ENCODE assay signal across 27 cellular contexts in the genomic region with DNA sequence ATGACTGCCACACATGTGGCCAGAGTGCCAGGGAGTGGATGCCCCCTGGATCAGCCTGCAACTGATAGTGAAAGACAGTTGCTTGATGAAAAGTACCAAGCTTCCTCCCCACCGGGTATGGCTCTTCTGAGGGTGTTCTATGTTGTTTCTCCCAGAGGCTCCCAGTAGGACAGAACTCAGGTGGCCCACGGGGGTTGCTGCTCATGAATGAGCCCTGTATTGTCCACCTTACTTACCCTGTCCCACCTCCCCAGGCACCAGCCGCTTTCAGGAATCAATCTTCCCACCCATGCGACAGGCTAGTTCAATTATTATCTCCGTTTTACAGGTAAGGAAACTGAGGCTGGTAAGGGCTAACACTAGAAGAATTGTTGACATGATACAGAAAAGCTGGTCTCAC.
"Had no signal": no experiment of that assay in that cellular context is flagged by ENCODE, and none has a peak within 500 bp of the region (broad histone marks: within the 10 kb centered on the region; RNA-seq: fewer than 3 reads in every experiment).

No MANE protein-coding gene starts in this region.

- H3K27ac ChIP-seq: ascending aorta, breast epithelium, cardiac muscle cell, colonic mucosa, epithelial cell of prostate, esophagus squamous epithelium, heart right ventricle had no signal

- H3K27ac Mint-ChIP-seq: activated CD4-positive, alpha-beta T cell treated with anti-CD3 and anti-CD28 coated beads, Interleukin-2, amount 10 ng/mL, durations not matched to agents 7 days and 5 days; activated CD8-positive, alpha-beta T cell treated with anti-CD3 and anti-CD28 coated beads for 36 hours; activated naive CD4-positive, alpha-beta T cell treated with anti-CD3 and anti-CD28 coated beads, Interleukin-2, amount 10 ng/mL, durations not matched to agents 7 days and 5 days; activated naive CD4-positive, alpha-beta T cell treated with anti-CD3 and anti-CD28 coated beads, Interleukin-2, amount 50 U/mL, for 72 hours; activated naive CD8-positive, alpha-beta T cell treated with anti-CD3 and anti-CD28 coated beads, Interleukin-2, amount 10 ng/mL, durations not matched to agents 7 days and 5 days had no signal

- H3K36me3 ChIP-seq: ascending aorta, breast epithelium, cardiac muscle cell, colonic mucosa, esophagus squamous epithelium, gastroesophageal sphincter, heart right ventricle had no signal

- H3K4me3 ChIP-seq: ascending aorta, breast epithelium, cardiac muscle cell, colonic mucosa, esophagus squamous epithelium, heart right ventricle had no signal

- H3K9me3 Mint-ChIP-seq: activated CD4-positive, alpha-beta T cell treated with anti-CD3 and anti-CD28 coated beads, Interleukin-2, amount 10 ng/mL, durations not matched to agents 7 days and 5 days; activated CD8-positive, alpha-beta T cell treated with anti-CD3 and anti-CD28 coated beads for 36 hours; activated naive CD4-positive, alpha-beta T cell treated with anti-CD3 and anti-CD28 coated beads, Interleukin-2, amount 10 ng/mL, durations not matched to agents 7 days and 5 days; activated naive CD4-positive, alpha-beta T cell treated with anti-CD3 and anti-CD28 coated beads, Interleukin-2, amount 50 U/mL, for 72 hours; activated naive CD8-positive, alpha-beta T cell treated with anti-CD3 and anti-CD28 coated beads, Interleukin-2, amount 10 ng/mL, durations not matched to agents 7 days and 5 days; activated T-cell treated with anti-CD3 and anti-CD28 coated beads, Interleukin-2, amount 50 U/mL, for 72 hours; WTC11 had no signal

- H3K27me3 ChIP-seq: ascending aorta, breast epithelium, cardiac muscle cell, colonic mucosa, esophagus squamous epithelium, gastroesophageal sphincter, heart right ventricle had no signal

- ATAC-seq: activated CD8-positive, alpha-beta T cell treated with anti-CD3 and anti-CD28 coated beads for 36 hours; activated naive CD4-positive, alpha-beta T cell treated with anti-CD3 and anti-CD28 coated beads, Interleukin-2, amount 50 U/mL, for 72 hours; activated T-cell treated with anti-CD3 and anti-CD28 coated beads, Interleukin-2, amount 50 U/mL, for 72 hours; gastroesophageal sphincter; heart right ventricle; WTC11 had no signal

- H3K9me3 ChIP-seq: ascending aorta, breast epithelium, colonic mucosa, esophagus squamous epithelium, gastroesophageal sphincter, heart right ventricle had no signal

- H3K36me3 Mint-ChIP-seq: activated naive CD4-positive, alpha-beta T cell treated with anti-CD3 and anti-CD28 coated beads, Interleukin-2, amount 10 ng/mL, durations not matched to agents 7 days and 5 days; activated naive CD4-positive, alpha-beta T cell treated with anti-CD3 and anti-CD28 coated beads, Interleukin-2, amount 50 U/mL, for 72 hours; activated naive CD8-positive, alpha-beta T cell treated with anti-CD3 and anti-CD28 coated beads, Interleukin-2, amount 10 ng/mL, durations not matched to agents 7 days and 5 days; brain; WTC11 had no signal

- H3K27me3 Mint-ChIP-seq: activated CD8-positive, alpha-beta T cell treated with anti-CD3 and anti-CD28 coated beads for 36 hours had no signal

- H3K4me1 ChIP-seq: colonic mucosa had no signal

- H3K4me3 Mint-ChIP-seq: activated CD8-positive, alpha-beta T cell treated with anti-CD3 and anti-CD28 coated beads for 36 hours; activated naive CD8-positive, alpha-beta T cell treated with anti-CD3 and anti-CD28 coated beads, Interleukin-2, amount 10 ng/mL, durations not matched to agents 7 days and 5 days; WTC11 had no signal

- DNase-seq: activated CD4-positive, alpha-beta T cell treated with anti-CD3 and anti-CD28 coated beads for 1 hour; activated CD4-positive, alpha-beta T cell treated with anti-CD3 and anti-CD28 coated beads for 4 hours; activated CD4-positive, alpha-beta T cell treated with anti-CD3 and anti-CD28 coated beads, Interleukin-2, amount 10 ng/mL, durations not matched to agents 7 days and 5 days; activated CD4-positive, alpha-beta T cell treated with anti-CD3 and anti-CD28 coated beads, Interleukin-2, amount 50 U/mL, for 48 hours; activated CD8-positive, alpha-beta memory T cell treated with anti-CD3 and anti-CD28 coated beads for 24 hours; activated CD8-positive, alpha-beta T cell treated with anti-CD3 and anti-CD28 coated beads for 36 hours; activated gamma-delta T cell; activated naive CD4-positive, alpha-beta T cell; activated naive CD4-positive, alpha-beta T cell treated with anti-CD3 and anti-CD28 coated beads, Interleukin-2, amount 10 ng/mL, durations not matched to agents 7 days and 5 days; activated naive CD8-positive, alpha-beta T cell treated with anti-CD3 and anti-CD28 coated beads, Interleukin-2, amount 10 ng/mL, durations not matched to agents 7 days and 5 days; activated T-cell treated with anti-CD3 and anti-CD28 coated beads, Interleukin-2, amount 50 U/mL, for 72 hours; central memory CD4-positive, alpha-beta T cell; cerebellar nuclear complex; colonic mucosa; effector CD8-positive, alpha-beta T cell; esophagus squamous epithelium; foreskin melanocyte; heart right ventricle; T-helper 2 cell had no signal
